ENCODE assay signal across 8 cellular contexts in genomic region chr9:97411789-97412627, GRCh38. TPM values are rescaled to one million over a fixed set of nuclear protein-coding genes. Genes with fewer than 3 reads are reported as not detected.
DNase-seq lines count a peak whose midpoint lies in the region; ATAC-seq and TF ChIP-seq lines count a peak whose summit lies in the region.

TSS of gene TDRD7 (plus strand) at chr9:97412096. CDS start at chr9:97428466, 16,370 bp downstream.

- peak within 1 kb of the TSS; percentile 86 for H3K4me3 Mint-ChIP-seq in WTC11

- H3K27me3 Mint-ChIP-seq in WTC11 (ENCODE audit: low read depth) = peaks cover 60% of the 10 kb centered on the region

- peak within 1 kb of the TSS; percentile 68 for H3K27ac ChIP-seq in 22Rv1

- CTCF ChIA-PET in WTC11 (lab: Charles Lee) = interaction anchor here (0.6 to 2.3 kb wide), 12 partner anchors 10 to 204 kb away, joined by 3 to 17 read pairs (median 3); no protein-coding TSS in a partner anchor

- POLR2A ChIA-PET in WTC11 (lab: Charles Lee) = no interaction called here

- H3K4me1 Mint-ChIP-seq in WTC11 = peaks cover 14% of the 10 kb centered on the region

- peak within 1 kb of the TSS; percentile 71 to 74 for H3K4me3 ChIP-seq in cardiac fibroblast (replicated peaks in 1 of 2; ENCODE audit: low read depth in 2 of 2, low read length in 2 of 2)

- DNase-seq in NCI-H2107 (lab: John Stamatoyannopoulos, UW) (peak; percentile 23), WTC11 (ENCODE audit: low spot score) (peak; percentile 72), cardiac fibroblast (ENCODE audit: low read depth in 2 of 2) (peak; percentile 74 to 86), islet precursor cell (peak; percentile 84)
- peak; percentile 94 for DNase-seq in stimulated activated CD4-positive, alpha-beta T cell treated with anti-CD3 and anti-CD28 coated beads, Interleukin-12 subunit alpha, Interleukin-12 subunit beta, amount 100 ng/mL, for 4 hours

- no peaks in the 10 kb centered on the region for H3K36me3 Mint-ChIP-seq in WTC11

- ATAC-seq in GM18505 (IDR thresholded peaks at IDR 0.05; ENCODE audit: unreplicated experiment) (peak; percentile 75), HG02943 (IDR thresholded peaks at IDR 0.05; ENCODE audit: low read depth, unreplicated experiment) (peak; percentile 67), WTC11 (peak; percentile 75)

- H3K27ac Mint-ChIP-seq in WTC11 = no peak within 1 kb of the TSS

- H3K9me3 Mint-ChIP-seq in WTC11 = peaks cover 10% of the 10 kb centered on the region; the same call in 1 of the 2 replicates

- peak; percentile 49 for TF ChIP-seq POLR2A in GM18505 (IDR thresholded peaks at IDR 0.05; ENCODE audit: borderline replicate concordance, extremely low read depth, insufficient read depth, insufficient read length)

- TF ChIP-seq CTCF in 22Rv1 (IDR thresholded peaks at IDR 0.05) (peak; percentile 99), WTC11 (IDR thresholded peaks at IDR 0.05) (peak; percentile 98), cardiac fibroblast (IDR thresholded peaks at IDR 0.05; ENCODE audit: low read depth, low read length) (peak; percentile 79)

TF ChIP-seq in WTC11, 78 proteins besides CTCF, POLR2A, EP300 and RAD21 (continues in another document):
- TF ChIP-seq ZNF416 (CRISPR knock-in tag; IDR thresholded peaks at IDR 0.05) (no peak), ZNF138 (CRISPR knock-in tag; conservative IDR thresholded peaks at IDR 0.05) (no peak), MLX (CRISPR knock-in tag; IDR thresholded peaks at IDR 0.05) (no peak), ZNF671 (CRISPR knock-in tag; IDR thresholded peaks at IDR 0.05) (no peak), EMX1 (CRISPR knock-in tag; IDR thresholded peaks at IDR 0.05) (peak; percentile 89; the same call in 1 of the 2 replicates), ZNF423 (CRISPR knock-in tag; IDR thresholded peaks at IDR 0.05) (peak; percentile 53; the same call in 1 of the 2 replicates), JAZF1 (CRISPR knock-in tag; IDR thresholded peaks at IDR 0.05) (no peak), ZBTB21 (CRISPR knock-in tag; IDR thresholded peaks at IDR 0.05; ENCODE audit: borderline replicate concordance) (no peak), FOXK1 (CRISPR knock-in tag; IDR thresholded peaks at IDR 0.05) (no peak), ZNF532 (CRISPR knock-in tag; IDR thresholded peaks at IDR 0.05; ENCODE audit: borderline replicate concordance) (no peak), MYBL2 (CRISPR knock-in tag; IDR thresholded peaks at IDR 0.05) (peak; percentile 72), ARID4B (CRISPR knock-in tag; IDR thresholded peaks at IDR 0.05; ENCODE audit: borderline replicate concordance) (no peak; the same call in 1 of the 2 replicates), USF1 (CRISPR knock-in tag; IDR thresholded peaks at IDR 0.05) (no peak), OVOL2 (CRISPR knock-in tag; IDR thresholded peaks at IDR 0.05; ENCODE audit: borderline replicate concordance) (no peak), NFATC4 (CRISPR knock-in tag; IDR thresholded peaks at IDR 0.05) (peak; percentile 46; the same call in 1 of the 2 replicates), NR3C1 (CRISPR knock-in tag; conservative IDR thresholded peaks at IDR 0.05; ENCODE audit: low read depth) (no peak), NFYB (CRISPR knock-in tag; conservative IDR thresholded peaks at IDR 0.05; ENCODE audit: low read depth) (no peak), ZNF219 (CRISPR knock-in tag; IDR thresholded peaks at IDR 0.05; ENCODE audit: borderline replicate concordance) (peak; percentile 50; the same call in 1 of the 2 replicates), ELF4 (CRISPR knock-in tag; IDR thresholded peaks at IDR 0.05; ENCODE audit: low read depth) (0 out of 2 replicates have a peak, but pooled peaks have one; percentile 31), MXD4 (CRISPR knock-in tag; IDR thresholded peaks at IDR 0.05; ENCODE audit: borderline replicate concordance) (peak; percentile 54; the same call in 1 of the 2 replicates), ZSCAN18 (CRISPR knock-in tag; IDR thresholded peaks at IDR 0.05) (0 out of 2 replicates have a peak, but pooled peaks have one; percentile 65), NR2C2 (CRISPR knock-in tag; IDR thresholded peaks at IDR 0.05) (no peak), GABPB1 (CRISPR knock-in tag; IDR thresholded peaks at IDR 0.05) (peak; percentile 71; the same call in 1 of the 2 replicates)

RNA-seq across cellular contexts. Expression of gene TDRD7, which starts in this region (rescaled TPM):
- 2.3 to 2.8 TPM (median 2.5 TPM) in 3 replicates for total RNA-seq in WTC11 (2021)

Comparison
In these comparisons a context has a peak if more than half of its experiments do, and no peak if none do; other contexts are left out.
1. Peak in every context shown above with its lines: DNase-seq, ATAC-seq, H3K4me3 ChIP-seq and H3K27ac ChIP-seq.
2. DNase-seq: peak in every context shown above with its lines; median percentile 94 in stimulated activated CD4-positive, alpha-beta T cell treated with anti-CD3 and anti-CD28 coated beads, Interleukin-12 subunit alpha, Interleukin-12 subunit beta, amount 100 ng/mL, for 4 hours; 84 in islet precursor cell; 80 in cardiac fibroblast; 72 in WTC11; 23 in NCI-H2107.